Comparison of ENCODE assay signal across 2 cellular contexts in the genomic region with DNA sequence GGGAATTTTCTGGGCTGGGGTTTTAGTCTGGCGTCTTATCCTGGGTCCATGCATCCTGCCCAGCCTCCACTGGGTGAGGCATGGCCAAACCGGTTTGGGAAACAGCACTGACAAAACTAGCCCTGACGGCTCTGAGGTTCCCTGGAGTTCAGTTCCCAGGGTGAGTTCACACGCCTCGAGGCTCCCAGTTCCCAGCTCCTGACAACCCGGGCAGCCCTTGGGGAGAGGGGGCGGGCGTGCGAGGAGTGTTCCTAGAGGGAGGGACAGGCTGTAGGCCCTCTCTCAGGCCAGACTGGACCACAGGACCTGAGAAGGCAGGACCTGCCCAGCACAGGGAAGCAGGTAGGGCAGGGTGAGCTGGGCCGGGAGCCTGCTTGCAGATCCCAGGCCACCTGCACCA.
TF ChIP-seq lines count a peak whose summit lies in the region.

No MANE protein-coding gene starts in this region.

TF ChIP-seq in SK-N-SH, 30 proteins besides CTCF, POLR2A, EP300 and RAD21 (continued from another document):
- TF ChIP-seq, protein P1, sequence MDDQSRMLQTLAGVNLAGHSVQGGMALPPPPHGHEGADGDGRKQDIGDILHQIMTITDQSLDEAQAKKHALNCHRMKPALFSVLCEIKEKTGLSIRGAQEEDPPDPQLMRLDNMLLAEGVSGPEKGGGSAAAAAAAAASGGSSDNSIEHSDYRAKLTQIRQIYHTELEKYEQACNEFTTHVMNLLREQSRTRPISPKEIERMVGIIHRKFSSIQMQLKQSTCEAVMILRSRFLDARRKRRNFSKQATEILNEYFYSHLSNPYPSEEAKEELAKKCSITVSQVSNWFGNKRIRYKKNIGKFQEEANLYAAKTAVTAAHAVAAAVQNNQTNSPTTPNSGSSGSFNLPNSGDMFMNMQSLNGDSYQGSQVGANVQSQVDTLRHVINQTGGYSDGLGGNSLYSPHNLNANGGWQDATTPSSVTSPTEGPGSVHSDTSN (IDR thresholded peaks at IDR 0.05) = no peak
- TF ChIP-seq RCOR1 (IDR thresholded peaks at IDR 0.05; ENCODE audit: low read length) (no peak), TAF1 (IDR thresholded peaks at IDR 0.05; ENCODE audit: borderline replicate concordance, low read depth, low read length) (no peak), SMC3 (IDR thresholded peaks at IDR 0.05; ENCODE audit: low read depth, low read length) (no peak)

TF ChIP-seq in SK-N-SH treated with all-trans-retinoic acid at 6 μM for 48 hours, 23 proteins besides CTCF, POLR2A, EP300 and RAD21 (continued from another document):
- no peak for TF ChIP-seq TCF4 (CRISPR knock-in tag; IDR thresholded peaks at IDR 0.05; ENCODE audit: borderline replicate concordance)
- TF ChIP-seq, protein P2, sequence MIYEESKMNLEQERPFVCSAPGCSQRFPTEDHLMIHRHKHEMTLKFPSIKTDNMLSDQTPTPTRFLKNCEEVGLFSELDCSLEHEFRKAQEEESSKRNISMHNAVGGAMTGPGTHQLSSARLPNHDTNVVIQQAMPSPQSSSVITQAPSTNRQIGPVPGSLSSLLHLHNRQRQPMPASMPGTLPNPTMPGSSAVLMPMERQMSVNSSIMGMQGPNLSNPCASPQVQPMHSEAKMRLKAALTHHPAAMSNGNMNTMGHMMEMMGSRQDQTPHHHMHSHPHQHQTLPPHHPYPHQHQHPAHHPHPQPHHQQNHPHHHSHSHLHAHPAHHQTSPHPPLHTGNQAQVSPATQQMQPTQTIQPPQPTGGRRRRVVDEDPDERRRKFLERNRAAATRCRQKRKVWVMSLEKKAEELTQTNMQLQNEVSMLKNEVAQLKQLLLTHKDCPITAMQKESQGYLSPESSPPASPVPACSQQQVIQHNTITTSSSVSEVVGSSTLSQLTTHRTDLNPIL (CRISPR knock-in tag; IDR thresholded peaks at IDR 0.05; ENCODE audit: low read depth) = no peak
- no peak for TF ChIP-seq ZNF70 (CRISPR knock-in tag; IDR thresholded peaks at IDR 0.05)
- TF ChIP-seq RARB (CRISPR knock-in tag; IDR thresholded peaks at IDR 0.05) = no peak
